ENCODE assay signal across 2 cellular contexts in the genomic region with DNA sequence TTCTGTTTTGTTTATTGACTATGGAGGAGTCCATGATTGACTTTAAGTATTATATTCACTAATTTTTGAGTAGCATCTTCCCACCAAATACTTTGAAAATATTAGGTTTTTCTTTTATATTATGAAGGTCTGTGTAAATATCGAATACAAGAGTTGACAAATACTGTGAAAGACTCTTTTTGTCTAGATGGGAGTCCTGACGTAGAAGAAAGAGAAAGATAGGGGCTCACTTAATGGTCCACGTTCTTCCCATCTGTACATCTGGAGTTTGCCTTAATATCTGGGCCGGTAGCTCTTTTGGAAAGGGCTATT.
TF ChIP-seq lines count a peak whose summit lies in the region.

No MANE protein-coding gene starts in this region.

TF ChIP-seq in HCT116, 20 proteins besides CTCF, POLR2A, EP300 and RAD21:
- no peak for TF ChIP-seq SP1 (IDR thresholded peaks at IDR 0.05; ENCODE audit: low read depth)
- TF ChIP-seq, protein P1, sequence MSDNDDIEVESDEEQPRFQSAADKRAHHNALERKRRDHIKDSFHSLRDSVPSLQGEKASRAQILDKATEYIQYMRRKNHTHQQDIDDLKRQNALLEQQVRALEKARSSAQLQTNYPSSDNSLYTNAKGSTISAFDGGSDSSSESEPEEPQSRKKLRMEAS (IDR thresholded peaks at IDR 0.05), result no peak
- no peak for TF ChIP-seq ELF1 (IDR thresholded peaks at IDR 0.05; ENCODE audit: borderline replicate concordance, low read depth)
- TF ChIP-seq YY1 (IDR thresholded peaks at IDR 0.05; ENCODE audit: extremely low read depth, insufficient replicate concordance, low read depth, low read length), result no peak
- TF ChIP-seq FOSL1 (IDR thresholded peaks at IDR 0.05; ENCODE audit: low read depth), result no peak
- no peak for TF ChIP-seq TCF7L2 (IDR thresholded peaks at IDR 0.05; ENCODE audit: borderline replicate concordance, extremely low read depth, insufficient read depth, insufficient read length)
- no peak for TF ChIP-seq ZFX (IDR thresholded peaks at IDR 0.05)
- no peak for TF ChIP-seq EZH2 (IDR thresholded peaks at IDR 0.05)
- TF ChIP-seq CEBPB (IDR thresholded peaks at IDR 0.05; ENCODE audit: low read depth), result no peak
- TF ChIP-seq SRF (IDR thresholded peaks at IDR 0.05; ENCODE audit: low read depth), result no peak
- no peak for TF ChIP-seq CBX3 (IDR thresholded peaks at IDR 0.05; ENCODE audit: low read depth)
- TF ChIP-seq ZNF274 (IDR thresholded peaks at IDR 0.05; ENCODE audit: low read depth, low read length), result no peak
- no peak for TF ChIP-seq EZH2phosphoT487 (IDR thresholded peaks at IDR 0.05; ENCODE audit: borderline replicate concordance)
TF ChIP-seq in HCT116: peak in this region for 0.

TF ChIP-seq in GM12878, 131 proteins besides CTCF, POLR2A, EP300 and RAD21:
- TF ChIP-seq JUND (IDR thresholded peaks at IDR 0.05; ENCODE audit: low read depth, low read length) (no peak), IKZF1 (conservative IDR thresholded peaks at IDR 0.05) (no peak), SUPT20H (IDR thresholded peaks at IDR 0.05; ENCODE audit: borderline replicate concordance, control insufficient read depth, low read depth, low read length) (no peak), NFIC (IDR thresholded peaks at IDR 0.05; ENCODE audit: low read depth, low read length) (no peak), RUNX3 (IDR thresholded peaks at IDR 0.05; ENCODE audit: low read length) (no peak), PAX5 (IDR thresholded peaks at IDR 0.05; ENCODE audit: borderline replicate concordance, low read depth, low read length) (no peak), CBX3 (IDR thresholded peaks at IDR 0.05; ENCODE audit: borderline replicate concordance, low read depth) (no peak), RELA (IDR thresholded peaks at IDR 0.05; ENCODE audit: borderline replicate concordance, partially characterized antibody) (no peak), RB1 (IDR thresholded peaks at IDR 0.05; ENCODE audit: borderline replicate concordance) (no peak), HDAC2 (IDR thresholded peaks at IDR 0.05) (no peak), FOXK2 (IDR thresholded peaks at IDR 0.05) (no peak), RAD51 (IDR thresholded peaks at IDR 0.05) (no peak), IKZF2 (IDR thresholded peaks at IDR 0.05) (no peak), CREB1 (IDR thresholded peaks at IDR 0.05; ENCODE audit: low read depth) (no peak)
- TF ChIP-seq, protein P2, sequence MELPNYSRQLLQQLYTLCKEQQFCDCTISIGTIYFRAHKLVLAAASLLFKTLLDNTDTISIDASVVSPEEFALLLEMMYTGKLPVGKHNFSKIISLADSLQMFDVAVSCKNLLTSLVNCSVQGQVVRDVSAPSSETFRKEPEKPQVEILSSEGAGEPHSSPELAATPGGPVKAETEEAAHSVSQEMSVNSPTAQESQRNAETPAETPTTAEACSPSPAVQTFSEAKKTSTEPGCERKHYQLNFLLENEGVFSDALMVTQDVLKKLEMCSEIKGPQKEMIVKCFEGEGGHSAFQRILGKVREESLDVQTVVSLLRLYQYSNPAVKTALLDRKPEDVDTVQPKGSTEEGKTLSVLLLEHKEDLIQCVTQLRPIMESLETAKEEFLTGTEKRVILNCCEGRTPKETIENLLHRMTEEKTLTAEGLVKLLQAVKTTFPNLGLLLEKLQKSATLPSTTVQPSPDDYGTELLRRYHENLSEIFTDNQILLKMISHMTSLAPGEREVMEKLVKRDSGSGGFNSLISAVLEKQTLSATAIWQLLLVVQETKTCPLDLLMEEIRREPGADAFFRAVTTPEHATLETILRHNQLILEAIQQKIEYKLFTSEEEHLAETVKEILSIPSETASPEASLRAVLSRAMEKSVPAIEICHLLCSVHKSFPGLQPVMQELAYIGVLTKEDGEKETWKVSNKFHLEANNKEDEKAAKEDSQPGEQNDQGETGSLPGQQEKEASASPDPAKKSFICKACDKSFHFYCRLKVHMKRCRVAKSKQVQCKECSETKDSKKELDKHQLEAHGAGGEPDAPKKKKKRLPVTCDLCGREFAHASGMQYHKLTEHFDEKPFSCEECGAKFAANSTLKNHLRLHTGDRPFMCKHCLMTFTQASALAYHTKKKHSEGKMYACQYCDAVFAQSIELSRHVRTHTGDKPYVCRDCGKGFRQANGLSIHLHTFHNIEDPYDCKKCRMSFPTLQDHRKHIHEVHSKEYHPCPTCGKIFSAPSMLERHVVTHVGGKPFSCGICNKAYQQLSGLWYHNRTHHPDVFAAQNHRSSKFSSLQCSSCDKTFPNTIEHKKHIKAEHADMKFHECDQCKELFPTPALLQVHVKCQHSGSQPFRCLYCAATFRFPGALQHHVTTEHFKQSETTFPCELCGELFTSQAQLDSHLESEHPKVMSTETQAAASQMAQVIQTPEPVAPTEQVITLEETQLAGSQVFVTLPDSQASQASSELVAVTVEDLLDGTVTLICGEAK (IDR thresholded peaks at IDR 0.05; ENCODE audit: borderline replicate concordance), result no peak
- TF ChIP-seq, protein P3, sequence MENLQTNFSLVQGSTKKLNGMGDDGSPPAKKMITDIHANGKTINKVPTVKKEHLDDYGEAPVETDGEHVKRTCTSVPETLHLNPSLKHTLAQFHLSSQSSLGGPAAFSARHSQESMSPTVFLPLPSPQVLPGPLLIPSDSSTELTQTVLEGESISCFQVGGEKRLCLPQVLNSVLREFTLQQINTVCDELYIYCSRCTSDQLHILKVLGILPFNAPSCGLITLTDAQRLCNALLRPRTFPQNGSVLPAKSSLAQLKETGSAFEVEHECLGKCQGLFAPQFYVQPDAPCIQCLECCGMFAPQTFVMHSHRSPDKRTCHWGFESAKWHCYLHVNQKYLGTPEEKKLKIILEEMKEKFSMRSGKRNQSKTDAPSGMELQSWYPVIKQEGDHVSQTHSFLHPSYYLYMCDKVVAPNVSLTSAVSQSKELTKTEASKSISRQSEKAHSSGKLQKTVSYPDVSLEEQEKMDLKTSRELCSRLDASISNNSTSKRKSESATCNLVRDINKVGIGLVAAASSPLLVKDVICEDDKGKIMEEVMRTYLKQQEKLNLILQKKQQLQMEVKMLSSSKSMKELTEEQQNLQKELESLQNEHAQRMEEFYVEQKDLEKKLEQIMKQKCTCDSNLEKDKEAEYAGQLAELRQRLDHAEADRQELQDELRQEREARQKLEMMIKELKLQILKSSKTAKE (IDR thresholded peaks at IDR 0.05; ENCODE audit: low read depth, poor library complexity, severe bottlenecking), result no peak
- TF ChIP-seq, protein P4, sequence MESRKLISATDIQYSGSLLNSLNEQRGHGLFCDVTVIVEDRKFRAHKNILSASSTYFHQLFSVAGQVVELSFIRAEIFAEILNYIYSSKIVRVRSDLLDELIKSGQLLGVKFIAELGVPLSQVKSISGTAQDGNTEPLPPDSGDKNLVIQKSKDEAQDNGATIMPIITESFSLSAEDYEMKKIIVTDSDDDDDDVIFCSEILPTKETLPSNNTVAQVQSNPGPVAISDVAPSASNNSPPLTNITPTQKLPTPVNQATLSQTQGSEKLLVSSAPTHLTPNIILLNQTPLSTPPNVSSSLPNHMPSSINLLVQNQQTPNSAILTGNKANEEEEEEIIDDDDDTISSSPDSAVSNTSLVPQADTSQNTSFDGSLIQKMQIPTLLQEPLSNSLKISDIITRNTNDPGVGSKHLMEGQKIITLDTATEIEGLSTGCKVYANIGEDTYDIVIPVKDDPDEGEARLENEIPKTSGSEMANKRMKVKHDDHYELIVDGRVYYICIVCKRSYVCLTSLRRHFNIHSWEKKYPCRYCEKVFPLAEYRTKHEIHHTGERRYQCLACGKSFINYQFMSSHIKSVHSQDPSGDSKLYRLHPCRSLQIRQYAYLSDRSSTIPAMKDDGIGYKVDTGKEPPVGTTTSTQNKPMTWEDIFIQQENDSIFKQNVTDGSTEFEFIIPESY (IDR thresholded peaks at IDR 0.05), result no peak
